ENCODE assay signal across 10 cellular contexts in the genomic region with DNA sequence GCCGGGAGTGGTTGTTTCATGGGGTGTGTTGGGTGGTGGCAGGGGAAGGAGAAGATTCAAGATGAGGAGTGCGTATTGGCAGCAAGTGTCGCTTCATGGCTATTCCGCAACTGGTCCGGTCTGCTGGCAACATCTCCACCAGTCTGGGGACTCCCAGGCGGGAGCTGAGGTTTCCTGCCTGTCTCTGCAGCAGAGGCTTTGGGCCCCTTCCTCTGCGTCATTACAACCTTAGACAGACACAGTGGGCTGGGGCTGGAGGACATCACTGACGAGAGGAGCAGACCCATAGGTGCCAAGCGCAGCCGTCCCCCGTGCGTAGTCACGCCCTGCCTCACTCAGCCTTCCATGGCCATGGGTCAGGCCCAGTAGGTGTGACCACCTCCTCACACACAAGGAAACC. TPM values are rescaled to one million over a fixed set of nuclear protein-coding genes. Genes with fewer than 3 reads are reported as not detected.
DNase-seq lines count a peak whose midpoint lies in the region; ATAC-seq lines count a peak whose summit lies in the region.
"Had no signal": no experiment of that assay in that cellular context is flagged by ENCODE, and none has a peak within 500 bp of the region (broad histone marks: within the 10 kb centered on the region; RNA-seq: fewer than 3 reads in every experiment).

No MANE protein-coding gene starts in this region.

- ATAC-seq in GM19328 (IDR thresholded peaks at IDR 0.05; ENCODE audit: unreplicated experiment) = no peak
- no peak for ATAC-seq in GM21367 (IDR thresholded peaks at IDR 0.05; ENCODE audit: unreplicated experiment)

- H3K36me3 Mint-ChIP-seq in activated naive CD4-positive, alpha-beta T cell treated with anti-CD3 and anti-CD28 coated beads, Interleukin-2, amount 10 ng/mL, durations not matched to agents 7 days and 5 days = peaks cover 59% of the 10 kb centered on the region
- H3K36me3 Mint-ChIP-seq in activated CD4-positive, alpha-beta memory T cell treated with anti-CD3 and anti-CD28 coated beads, Interleukin-2, amount 10 ng/mL, durations not matched to agents 7 days and 5 days (ENCODE audit: low read depth) = peaks cover 58% of the 10 kb centered on the region

- no peaks in the 10 kb centered on the region for H3K9me3 ChIP-seq in thymus (ENCODE audit: control insufficient read depth)

- H3K4me3 Mint-ChIP-seq in activated naive CD4-positive, alpha-beta T cell treated with anti-CD3 and anti-CD28 coated beads, Interleukin-2, amount 10 ng/mL, durations not matched to agents 7 days and 5 days = peak overlapping the region; percentile 50
- no peak overlapping the region for H3K4me3 Mint-ChIP-seq in activated CD4-positive, alpha-beta memory T cell treated with anti-CD3 and anti-CD28 coated beads, Interleukin-2, amount 10 ng/mL, durations not matched to agents 7 days and 5 days

- H3K27me3 ChIP-seq in layer of hippocampus (ENCODE audit: control insufficient read depth, insufficient read depth, low read length) = no peaks in the 10 kb centered on the region
- no peaks in the 10 kb centered on the region for H3K27me3 ChIP-seq in thymus (ENCODE audit: control insufficient read depth, insufficient read depth)

- peak overlapping the region; percentile 1 for H3K4me3 ChIP-seq in thymus (ENCODE audit: low read length)

- CTCF ChIA-PET in activated naive CD4-positive, alpha-beta T cell treated with anti-CD3 and anti-CD28 coated beads, Interleukin-2, amount 10 ng/mL, durations not matched to agents 7 days and 5 days (lab: Charles Lee) = no interaction called here
- CTCF ChIA-PET in activated CD4-positive, alpha-beta memory T cell treated with anti-CD3 and anti-CD28 coated beads, Interleukin-2, amount 10 ng/mL, durations not matched to agents 7 days and 5 days (lab: Charles Lee) = no interaction called here

- peaks cover 47% of the 10 kb centered on the region for H3K4me1 ChIP-seq in thymus (ENCODE audit: control insufficient read depth, insufficient read depth, low read length)

- no peaks in the 10 kb centered on the region for H3K27me3 Mint-ChIP-seq in activated naive CD4-positive, alpha-beta T cell treated with anti-CD3 and anti-CD28 coated beads, Interleukin-2, amount 10 ng/mL, durations not matched to agents 7 days and 5 days
- H3K27me3 Mint-ChIP-seq in activated CD4-positive, alpha-beta memory T cell treated with anti-CD3 and anti-CD28 coated beads, Interleukin-2, amount 10 ng/mL, durations not matched to agents 7 days and 5 days = no peaks in the 10 kb centered on the region

- peak overlapping the region; percentile 89 for H3K27ac Mint-ChIP-seq in activated naive CD4-positive, alpha-beta T cell treated with anti-CD3 and anti-CD28 coated beads, Interleukin-2, amount 10 ng/mL, durations not matched to agents 7 days and 5 days
- peak overlapping the region; percentile 77 for H3K27ac Mint-ChIP-seq in activated CD4-positive, alpha-beta memory T cell treated with anti-CD3 and anti-CD28 coated beads, Interleukin-2, amount 10 ng/mL, durations not matched to agents 7 days and 5 days

- DNase-seq in activated naive CD4-positive, alpha-beta T cell treated with anti-CD3 and anti-CD28 coated beads, Interleukin-2, amount 10 ng/mL, durations not matched to agents 7 days and 5 days = peak; percentile 43
- DNase-seq in activated naive CD4-positive, alpha-beta T cell treated with anti-CD3 and anti-CD28 coated beads, Interleukin-2, amount 50 U/mL, for 16 hours = no peak
- DNase-seq in activated CD4-positive, alpha-beta memory T cell treated with anti-CD3 and anti-CD28 coated beads, Interleukin-2, amount 10 ng/mL, durations not matched to agents 7 days and 5 days = no peak
- DNase-seq in NCI-H510A (lab: John Stamatoyannopoulos, UW) = no peak
- DNase-seq: islet precursor cell, NCI-H82 had no signal

- 50% methylated on average over 13 of the region's 13 CpGs for WGBS in thymus

- no peaks in the 10 kb centered on the region for H3K9me3 Mint-ChIP-seq in activated naive CD4-positive, alpha-beta T cell treated with anti-CD3 and anti-CD28 coated beads, Interleukin-2, amount 10 ng/mL, durations not matched to agents 7 days and 5 days
- no peaks in the 10 kb centered on the region for H3K9me3 Mint-ChIP-seq in activated CD4-positive, alpha-beta memory T cell treated with anti-CD3 and anti-CD28 coated beads, Interleukin-2, amount 10 ng/mL, durations not matched to agents 7 days and 5 days

- H3K4me1 Mint-ChIP-seq in activated naive CD4-positive, alpha-beta T cell treated with anti-CD3 and anti-CD28 coated beads, Interleukin-2, amount 10 ng/mL, durations not matched to agents 7 days and 5 days = peaks cover 80% of the 10 kb centered on the region
- peaks cover 72% of the 10 kb centered on the region for H3K4me1 Mint-ChIP-seq in activated CD4-positive, alpha-beta memory T cell treated with anti-CD3 and anti-CD28 coated beads, Interleukin-2, amount 10 ng/mL, durations not matched to agents 7 days and 5 days

- H3K36me3 ChIP-seq in thymus (ENCODE audit: control insufficient read depth, insufficient read depth) = peaks cover 71% of the 10 kb centered on the region

- H3K27ac ChIP-seq in layer of hippocampus (ENCODE audit: low read depth, low read length) = peak overlapping the region; percentile 58
- peak overlapping the region; percentile 58 for H3K27ac ChIP-seq in thymus (ENCODE audit: low read depth)

- POLR2A ChIA-PET in activated CD4-positive, alpha-beta memory T cell treated with anti-CD3 and anti-CD28 coated beads, Interleukin-2, amount 10 ng/mL, durations not matched to agents 7 days and 5 days (lab: Charles Lee) = no interaction called here

RNA-seq across cellular contexts. Expression of gene TTC7A, which starts 38.6 kb away (rescaled TPM):
- total RNA-seq in activated CD4-positive, alpha-beta memory T cell treated with anti-CD3 and anti-CD28 coated beads, Interleukin-2, amount 10 ng/mL, durations not matched to agents 7 days and 5 days = 10 to 100 TPM; 59.3 to 62.0 TPM
- 27.7 TPM for polyA plus RNA-seq in thymus
